ENCODE assay signal across 9 cellular contexts in the genomic region with DNA sequence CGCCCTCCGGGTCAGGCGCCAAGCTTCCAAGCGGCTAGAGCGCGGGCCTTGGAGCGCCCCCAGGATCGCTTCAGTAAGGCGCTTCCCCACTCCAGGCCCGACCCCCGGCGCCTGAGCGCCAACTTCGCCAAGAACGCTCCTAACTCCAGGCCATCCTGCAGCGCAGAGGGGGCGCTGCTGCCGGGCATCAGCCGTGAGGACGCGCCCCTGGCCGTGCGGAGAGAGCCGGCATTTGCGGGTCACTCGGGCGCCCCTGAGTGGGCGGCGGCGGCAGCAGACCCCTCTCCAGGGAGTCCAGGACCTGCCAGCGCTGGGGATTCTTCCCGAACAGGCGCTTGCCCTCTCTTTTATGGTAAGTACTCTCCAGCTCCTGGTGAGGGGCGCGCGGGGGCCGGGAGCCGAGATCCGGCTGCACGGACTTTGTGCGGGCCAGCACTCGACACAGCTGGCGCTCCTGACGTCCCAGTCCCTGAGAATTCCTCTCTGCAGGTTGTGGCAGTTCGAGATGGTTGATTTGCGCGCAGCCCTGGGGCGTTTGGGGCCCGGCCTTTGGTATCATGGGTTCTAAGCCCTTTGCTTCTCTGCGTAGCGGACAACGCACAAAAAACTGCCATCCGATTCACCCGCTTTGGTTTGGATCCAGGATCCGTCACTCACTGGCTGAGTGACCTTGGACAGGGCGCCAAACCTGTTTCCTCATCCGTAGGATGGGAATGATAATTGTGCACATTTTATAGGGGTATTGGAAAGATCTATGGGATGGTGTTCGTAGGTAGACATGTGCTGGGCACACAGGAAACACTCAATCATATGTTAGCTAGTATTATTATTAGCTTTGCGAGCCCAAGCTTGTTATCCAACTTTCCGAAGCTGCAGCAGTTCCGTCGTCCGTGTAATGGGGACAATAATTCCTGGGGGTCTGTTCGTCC. TPM values are rescaled to one million over a fixed set of nuclear protein-coding genes. Genes with fewer than 3 reads are reported as not detected.
A peak's percentile ranks its signal among the peaks of the same experiment; 100 is the strongest.
DNase-seq lines count a peak whose midpoint lies in the region; ATAC-seq lines count a peak whose summit lies in the region.
"Had no signal": no experiment of that assay in that cellular context is flagged by ENCODE, and none has a peak within 500 bp of the region (broad histone marks: within the 10 kb centered on the region; RNA-seq: fewer than 3 reads in every experiment).

No MANE protein-coding gene starts in this region.

- H3K27ac ChIP-seq in SJCRH30: peak overlapping the region; percentile 84

- ATAC-seq in Right ventricle myocardium superior (ENCODE audit: poor library complexity) (peak; percentile 69), GM18870 (IDR thresholded peaks at IDR 0.05; ENCODE audit: unreplicated experiment) (no peak), GM18868 (IDR thresholded peaks at IDR 0.05; ENCODE audit: unreplicated experiment) (no peak)

- DNase-seq in GM04504 (ENCODE audit: low read depth): peak; percentile 7
- peak; percentile 71 for DNase-seq in SJCRH30
- DNase-seq in Right ventricle myocardium superior: peak; percentile 64
- DNase-seq in retina: peak; percentile 93
- no peak for DNase-seq in COLO668 (lab: John Stamatoyannopoulos, UW; ENCODE audit: unreplicated experiment)
- DNase-seq in activated CD8-positive, alpha-beta memory T cell treated with anti-CD3 and anti-CD28 coated beads, Interleukin-2, amount 50 U/mL, for 4 hours: no peak

- intact Hi-C loops in Right ventricle myocardium superior (cut with DNase I): loop anchor here (2.0 kb wide), 1 partner anchor 57 kb away; no protein-coding TSS in a partner anchor

- peak overlapping the region; percentile 90 for H3K4me3 ChIP-seq in SJCRH30

- no peaks in the 10 kb centered on the region for H3K27me3 ChIP-seq in SJCRH30

- peaks cover 29% of the 10 kb centered on the region for H3K4me1 ChIP-seq in SJCRH30

- peaks cover 9% of the 10 kb centered on the region; the same call in 1 of the 2 replicates for H3K36me3 ChIP-seq in SJCRH30

- no peaks in the 10 kb centered on the region for H3K9me3 ChIP-seq in SJCRH30 (replicated peaks)

RNA-seq across cellular contexts. Expression of gene SPSB4, which starts 0.8 kb away (rescaled TPM):
- 101 and 106 TPM in 2 replicates for total RNA-seq in SJCRH30 (2014; rRNA removed; shearing (Covaris generic))
- total RNA-seq in Right ventricle myocardium superior: 7.3 TPM
- total RNA-seq: HT1080 had no signal

Comparison
In these comparisons a context has a peak if more than half of its experiments do, and no peak if none do; other contexts are left out.
1. DNase-seq: peak in GM04504 (single experiment), SJCRH30 (2 of 2), Right ventricle myocardium superior (single experiment) and retina (single experiment); none in COLO668 (single experiment) and activated CD8-positive, alpha-beta memory T cell treated with anti-CD3 and anti-CD28 coated beads, Interleukin-2, amount 50 U/mL, for 4 hours (single experiment).
2. RNA of gene SPSB4, which starts 0.8 kb away (total RNA-seq): 101 to 106 TPM in SJCRH30; 7.3 TPM in Right ventricle myocardium superior (single experiment); every median in the first group is over 10 times any median in the second.